25 cellular contexts compared by ENCODE assay signal in genomic region chr2:98886066-98886554, GRCh38.
"Had no signal": no experiment of that assay in that cellular context is flagged by ENCODE, and none has a peak within 500 bp of the region (broad histone marks: within the 10 kb centered on the region; RNA-seq: fewer than 3 reads in every experiment).

No MANE protein-coding gene starts in this region.

- H3K4me1 ChIP-seq: transverse colon, vagina had no signal

- H3K27ac ChIP-seq: coronary artery, pancreas, skin epidermis, suprapubic skin, transverse colon, vagina had no signal

- H3K27me3 ChIP-seq: esophagus squamous epithelium, pancreas, suprapubic skin, transverse colon, vagina had no signal

- ATAC-seq: left lobe of liver; natural killer cell; pancreas; stimulated activated naive CD8-positive, alpha-beta T cell treated with anti-CD3 and anti-CD28 coated beads, Interleukin-15, amount 100 ng/mL, for 72 hours had no signal

- H3K4me1 Mint-ChIP-seq: immature natural killer cell; memory B cell; natural killer cell; stimulated activated naive CD8-positive, alpha-beta T cell treated with anti-CD3 and anti-CD28 coated beads, Interleukin-15, amount 100 ng/mL, for 72 hours had no signal

- H3K27ac Mint-ChIP-seq: immature natural killer cell; memory B cell; natural killer cell; stimulated activated naive CD8-positive, alpha-beta T cell treated with anti-CD3 and anti-CD28 coated beads, Interleukin-15, amount 100 ng/mL, for 72 hours had no signal

- H3K4me3 Mint-ChIP-seq: immature natural killer cell; memory B cell; natural killer cell; stimulated activated naive CD8-positive, alpha-beta T cell treated with anti-CD3 and anti-CD28 coated beads, Interleukin-15, amount 100 ng/mL, for 72 hours had no signal

- H3K36me3 ChIP-seq: esophagus squamous epithelium, pancreas, suprapubic skin, transverse colon, vagina had no signal

- H3K4me3 ChIP-seq: coronary artery, esophagus squamous epithelium, lung, pancreas, skin epidermis, suprapubic skin, transverse colon, vagina had no signal

- FAIRE-seq: endometrium, keratinocyte, pancreas had no signal

- DNase-seq: dermis blood vessel endothelial cell; effector memory CD4-positive, alpha-beta T cell; erythroblast; esophagus squamous epithelium; foreskin melanocyte; hypothalamus; immature natural killer cell; natural killer cell; occipital lobe; pancreas; stimulated activated CD4-positive, alpha-beta T cell treated with anti-CD3 and anti-CD28 coated beads, Interleukin-15, amount 100 ng/mL, for 24 hours; stimulated activated CD4-positive, alpha-beta T cell treated with anti-CD3 and anti-CD28 coated beads, Interleukin-4, amount 100 ng/mL, for 1 hour; stimulated activated CD8-positive, alpha-beta memory T cell treated with anti-CD3 and anti-CD28 coated beads, Interleukin-4, amount 100 ng/mL, for 48 hours; stimulated activated naive CD4-positive, alpha-beta T cell; stimulated activated naive CD8-positive, alpha-beta T cell treated with anti-CD3 and anti-CD28 coated beads, Interleukin-15, amount 100 ng/mL, for 72 hours; transverse colon had no signal

- H3K9me3 ChIP-seq: pancreas, vagina had no signal

- H3K27me3 Mint-ChIP-seq: stimulated activated naive CD8-positive, alpha-beta T cell treated with anti-CD3 and anti-CD28 coated beads, Interleukin-15, amount 100 ng/mL, for 72 hours had no signal
